34 cellular contexts compared by ENCODE assay signal in the genomic region with DNA sequence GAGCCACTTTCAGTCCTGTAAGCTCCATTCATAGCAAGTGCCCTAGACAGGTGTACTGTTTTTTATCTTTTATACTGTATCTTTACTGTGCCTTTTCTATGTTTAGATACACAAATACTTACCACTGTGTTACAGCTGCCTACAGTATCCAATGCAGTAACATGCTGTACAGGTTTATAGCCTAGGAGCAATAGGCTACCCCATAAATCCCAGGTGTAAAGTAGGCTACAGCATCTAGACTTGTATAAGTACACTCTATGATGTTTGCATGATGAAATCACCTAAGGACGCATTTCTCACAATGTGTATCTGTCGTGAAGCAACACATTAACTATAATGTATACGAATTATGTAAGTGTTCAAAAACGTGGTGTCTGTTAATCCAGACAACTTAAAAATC. TPM values are rescaled to one million over a fixed set of nuclear protein-coding genes. Genes with fewer than 3 reads are reported as not detected.
"Had no signal": no experiment of that assay in that cellular context is flagged by ENCODE, and none has a peak within 500 bp of the region (broad histone marks: within the 10 kb centered on the region; RNA-seq: fewer than 3 reads in every experiment).

No MANE protein-coding gene starts in this region.

- ATAC-seq: activated CD8-positive, alpha-beta T cell treated with anti-CD3 and anti-CD28 coated beads for 36 hours; activated naive CD4-positive, alpha-beta T cell treated with anti-CD3 and anti-CD28 coated beads, Interleukin-2, amount 50 U/mL, for 72 hours; activated T-cell treated with anti-CD3 and anti-CD28 coated beads, Interleukin-2, amount 50 U/mL, for 4 hours; activated T-cell treated with anti-CD3 and anti-CD28 coated beads, Interleukin-2, amount 50 U/mL, for 72 hours; body of pancreas had no signal

- DNase-seq: activated B cell treated with CpG ODN at 0.5 μM for 24 hours; activated CD4-positive, alpha-beta memory T cell treated with anti-CD3 and anti-CD28 coated beads for 36 hours; activated CD4-positive, alpha-beta T cell treated with anti-CD3 and anti-CD28 coated beads for 4 hours; activated CD4-positive, alpha-beta T cell treated with anti-CD3 and anti-CD28 coated beads, Interleukin-2, amount 10 ng/mL, durations not matched to agents 24 days and 14 days; activated CD4-positive, alpha-beta T cell treated with anti-CD3 and anti-CD28 coated beads, Interleukin-2, amount 50 U/mL, for 1 hour; activated CD4-positive, alpha-beta T cell treated with anti-CD3 and anti-CD28 coated beads, Interleukin-2, amount 50 U/mL, for 4 hours; activated CD4-positive, CD25-positive, alpha-beta regulatory T cell treated with anti-CD3 and anti-CD28 coated beads, Interleukin-2, amount 50 U/mL, for 72 hours; activated CD8-positive, alpha-beta memory T cell treated with anti-CD3 and anti-CD28 coated beads, Interleukin-2, amount 50 U/mL, for 4 hours; activated CD8-positive, alpha-beta T cell treated with anti-CD3 and anti-CD28 coated beads for 36 hours; activated effector memory CD4-positive, alpha-beta T cell treated with anti-CD3 and anti-CD28 coated beads, Interleukin-2, amount 50 U/mL, for 16 hours; activated gamma-delta T cell treated with Interleukin-2 at 50 U/mL for 16 hours; activated naive CD4-positive, alpha-beta T cell; activated naive CD4-positive, alpha-beta T cell treated with anti-CD3 and anti-CD28 coated beads for 36 hours; activated naive CD4-positive, alpha-beta T cell treated with anti-CD3 and anti-CD28 coated beads, Interleukin-2, amount 50 U/mL, for 16 hours; activated naive CD8-positive, alpha-beta T cell treated with anti-CD3 and anti-CD28 coated beads for 36 hours; activated T-cell treated with anti-CD3 and anti-CD28 coated beads for 4 hours; activated T-cell treated with anti-CD3 and anti-CD28 coated beads, Interleukin-2, amount 50 U/mL, for 1 hour; activated T-cell treated with anti-CD3 and anti-CD28 coated beads, Interleukin-2, amount 50 U/mL, for 4 hours; activated T-cell treated with anti-CD3 and anti-CD28 coated beads, Interleukin-2, amount 50 U/mL, for 72 hours; amniotic stem cell; aorta; body of pancreas; brain microvascular endothelial cell; central memory CD4-positive, alpha-beta T cell; T-helper 1 cell; T-helper 2 cell; T-helper 9 cell had no signal

- H3K4me3 Mint-ChIP-seq: activated B cell treated with CpG ODN at 0.5 μM for 24 hours; activated CD4-positive, alpha-beta memory T cell treated with anti-CD3 and anti-CD28 coated beads for 36 hours; activated CD4-positive, alpha-beta T cell treated with anti-CD3 and anti-CD28 coated beads, Interleukin-2, amount 10 ng/mL, durations not matched to agents 24 days and 14 days; activated CD8-positive, alpha-beta T cell treated with anti-CD3 and anti-CD28 coated beads for 36 hours; activated naive CD4-positive, alpha-beta T cell treated with anti-CD3 and anti-CD28 coated beads for 36 hours; activated naive CD8-positive, alpha-beta T cell treated with anti-CD3 and anti-CD28 coated beads for 36 hours; activated T-cell treated with anti-CD3 and anti-CD28 coated beads, Interleukin-2, amount 50 U/mL, for 4 hours; activated T-cell treated with anti-CD3 and anti-CD28 coated beads, Interleukin-2, amount 50 U/mL, for 72 hours; activated T-helper 1 cell treated with anti-CD3 and anti-CD28 coated beads, Interleukin-12 subunit alpha, Interleukin-12 subunit beta, Interleukin-2, Interleukin-4 antibody, amounts not matched to agents 30 ng/mL and 10 ng/mL and 1 ng/mL, durations not matched to agents 14 hours and 24 hours and 36 hours; activated T-helper 17 cell treated with anti-CD3 and anti-CD28 coated beads, Interleukin-2, amount 50 U/mL, for 72 hours; T-helper 1 cell treated with Interleukin-12 subunit alpha and Interleukin-12 subunit beta and Interleukin-4 antibody, amounts not matched to agents 30 μg/mL and 1 μg/mL, for 36 hours; T-helper 2 cell treated with Interferon-gamma antibody and Interleukin-4, amounts not matched to agents 5 μg/mL and 100 μg/mL, for 36 hours had no signal

- H3K4me1 Mint-ChIP-seq: activated B cell treated with CpG ODN at 0.5 μM for 24 hours; activated naive CD8-positive, alpha-beta T cell treated with anti-CD3 and anti-CD28 coated beads for 36 hours; activated T-helper 17 cell treated with anti-CD3 and anti-CD28 coated beads, Interleukin-2, amount 50 U/mL, for 72 hours had no signal

- H3K27ac Mint-ChIP-seq: activated B cell treated with CpG ODN at 0.5 μM for 24 hours; activated CD4-positive, alpha-beta memory T cell treated with anti-CD3 and anti-CD28 coated beads for 36 hours; activated CD4-positive, alpha-beta T cell treated with anti-CD3 and anti-CD28 coated beads, Interleukin-2, amount 10 ng/mL, durations not matched to agents 24 days and 14 days; activated CD8-positive, alpha-beta T cell treated with anti-CD3 and anti-CD28 coated beads for 36 hours; activated naive CD4-positive, alpha-beta T cell treated with anti-CD3 and anti-CD28 coated beads for 36 hours; activated naive CD4-positive, alpha-beta T cell treated with anti-CD3 and anti-CD28 coated beads, Interleukin-2, amount 50 U/mL, for 72 hours; activated naive CD8-positive, alpha-beta T cell treated with anti-CD3 and anti-CD28 coated beads for 36 hours; activated T-cell treated with anti-CD3 and anti-CD28 coated beads, Interleukin-2, amount 50 U/mL, for 72 hours; activated T-helper 1 cell treated with anti-CD3 and anti-CD28 coated beads, Interleukin-12 subunit alpha, Interleukin-12 subunit beta, Interleukin-2, Interleukin-4 antibody, amounts not matched to agents 30 ng/mL and 10 ng/mL and 1 ng/mL, durations not matched to agents 14 hours and 24 hours and 36 hours; activated T-helper 17 cell treated with anti-CD3 and anti-CD28 coated beads, Interleukin-2, amount 50 U/mL, for 72 hours; T-helper 1 cell treated with Interleukin-12 subunit alpha and Interleukin-12 subunit beta and Interleukin-4 antibody, amounts not matched to agents 30 μg/mL and 1 μg/mL, for 36 hours; T-helper 2 cell treated with Interferon-gamma antibody and Interleukin-4, amounts not matched to agents 5 μg/mL and 100 μg/mL, for 36 hours had no signal

- H3K9me3 Mint-ChIP-seq: activated B cell treated with CpG ODN at 0.5 μM for 24 hours; activated CD4-positive, alpha-beta memory T cell treated with anti-CD3 and anti-CD28 coated beads for 36 hours; activated CD4-positive, alpha-beta T cell treated with anti-CD3 and anti-CD28 coated beads, Interleukin-2, amount 10 ng/mL, durations not matched to agents 24 days and 14 days; activated CD8-positive, alpha-beta T cell treated with anti-CD3 and anti-CD28 coated beads for 36 hours; activated naive CD4-positive, alpha-beta T cell treated with anti-CD3 and anti-CD28 coated beads for 36 hours; activated naive CD4-positive, alpha-beta T cell treated with anti-CD3 and anti-CD28 coated beads, Interleukin-2, amount 50 U/mL, for 72 hours; activated naive CD8-positive, alpha-beta T cell treated with anti-CD3 and anti-CD28 coated beads for 36 hours; activated T-cell treated with anti-CD3 and anti-CD28 coated beads, Interleukin-2, amount 50 U/mL, for 4 hours; activated T-cell treated with anti-CD3 and anti-CD28 coated beads, Interleukin-2, amount 50 U/mL, for 72 hours; activated T-helper 1 cell treated with anti-CD3 and anti-CD28 coated beads, Interleukin-12 subunit alpha, Interleukin-12 subunit beta, Interleukin-2, Interleukin-4 antibody, amounts not matched to agents 30 ng/mL and 10 ng/mL and 1 ng/mL, durations not matched to agents 14 hours and 24 hours and 36 hours; activated T-helper 17 cell treated with anti-CD3 and anti-CD28 coated beads, Interleukin-2, amount 50 U/mL, for 72 hours; T-helper 1 cell treated with Interleukin-12 subunit alpha and Interleukin-12 subunit beta and Interleukin-4 antibody, amounts not matched to agents 30 μg/mL and 1 μg/mL, for 36 hours; T-helper 2 cell treated with Interferon-gamma antibody and Interleukin-4, amounts not matched to agents 5 μg/mL and 100 μg/mL, for 36 hours had no signal

RNA-seq across cellular contexts. Expression of a gene that starts 50.7 kb away (rescaled TPM):
- total RNA-seq: activated B cell treated with CpG ODN at 0.5 μM for 24 hours; activated CD8-positive, alpha-beta T cell treated with anti-CD3 and anti-CD28 coated beads for 36 hours; activated T-cell treated with anti-CD3 and anti-CD28 coated beads, Interleukin-2, amount 50 U/mL, for 4 hours; aorta; astrocyte; body of pancreas; cardiac septum had no signal
